ENCODE assay signal across 27 cellular contexts in genomic region chr11:58134151-58134550, GRCh38. TPM values are rescaled to one million over a fixed set of nuclear protein-coding genes. Genes with fewer than 3 reads are reported as not detected.
"Had no signal": no experiment of that assay in that cellular context is flagged by ENCODE, and none has a peak within 500 bp of the region (broad histone marks: within the 10 kb centered on the region; RNA-seq: fewer than 3 reads in every experiment).

No MANE protein-coding gene starts in this region.

- H3K4me1 Mint-ChIP-seq: activated CD4-positive, alpha-beta T cell treated with anti-CD3 and anti-CD28 coated beads, Interleukin-2, amount 10 ng/mL, durations not matched to agents 7 days and 5 days; central memory CD8-positive, alpha-beta T cell; naive B cell; neural crest cell had no signal

- H3K27ac ChIP-seq: ascending aorta, colonic mucosa, epithelial cell of prostate, hepatocyte, psoas muscle, skin epidermis, testis, upper lobe of left lung had no signal

- H3K4me1 ChIP-seq: ascending aorta, colonic mucosa, psoas muscle, testis, upper lobe of left lung had no signal

- H3K4me3 ChIP-seq: ascending aorta, colonic mucosa, hepatocyte, psoas muscle, skin epidermis, testis, upper lobe of left lung had no signal

- H3K36me3 ChIP-seq: ascending aorta, colonic mucosa, upper lobe of left lung had no signal

- H3K27me3 Mint-ChIP-seq: activated CD4-positive, alpha-beta T cell treated with anti-CD3 and anti-CD28 coated beads, Interleukin-2, amount 10 ng/mL, durations not matched to agents 7 days and 5 days; activated T-cell treated with anti-CD3 and anti-CD28 coated beads, Interleukin-2, amount 50 U/mL, for 24 hours had no signal

- H3K36me3 Mint-ChIP-seq: naive B cell had no signal

- ATAC-seq: activated CD4-positive, CD25-positive, alpha-beta regulatory T cell treated with anti-CD3 and anti-CD28 coated beads, Interleukin-2, amount 50 U/mL, for 24 hours; activated CD8-positive, alpha-beta T cell treated with anti-CD3 and anti-CD28 coated beads, Interleukin-2, amount 10 ng/mL, durations not matched to agents 7 days and 5 days; psoas muscle; right cardiac atrium had no signal

- DNase-seq: activated CD4-positive, alpha-beta T cell treated with anti-CD3 and anti-CD28 coated beads, Interleukin-2, amount 10 ng/mL, durations not matched to agents 7 days and 5 days; activated CD8-positive, alpha-beta T cell treated with anti-CD3 and anti-CD28 coated beads, Interleukin-2, amount 10 ng/mL, durations not matched to agents 7 days and 5 days; activated naive CD4-positive, alpha-beta T cell treated with Interleukin-2 at 50 U/mL for 16 hours; activated T-cell treated with anti-CD3 and anti-CD28 coated beads, Interleukin-2, amount 50 U/mL, for 24 hours; colonic mucosa; islet precursor cell; left colon; naive B cell; psoas muscle; right cardiac atrium; stimulated activated CD4-positive, alpha-beta T cell treated with anti-CD3 and anti-CD28 coated beads, Interleukin-15, amount 100 ng/mL, for 24 hours; stimulated activated CD4-positive, alpha-beta T cell treated with anti-CD3 and anti-CD28 coated beads, Interleukin-4, amount 100 ng/mL, for 1 hour; T1000; testis; upper lobe of left lung had no signal

- H2AFZ ChIP-seq: hepatocyte had no signal

- H3K27me3 ChIP-seq: ascending aorta, colonic mucosa, hepatocyte, testis, upper lobe of left lung had no signal

- H3K4me2 ChIP-seq: hepatocyte had no signal

- H3K9me3 Mint-ChIP-seq: activated CD4-positive, alpha-beta T cell treated with anti-CD3 and anti-CD28 coated beads, Interleukin-2, amount 10 ng/mL, durations not matched to agents 7 days and 5 days; activated T-cell treated with anti-CD3 and anti-CD28 coated beads, Interleukin-2, amount 50 U/mL, for 24 hours; activated T-helper 2 cell treated with anti-CD3 and anti-CD28 coated beads, Interferon-gamma antibody, Interleukin-2, Interleukin-4, amounts not matched to agents 10 μg/mL and 5 μg/mL and 100 μg/mL, durations not matched to agents 14 hours and 24 hours and 36 hours; central memory CD8-positive, alpha-beta T cell; endodermal cell; neural crest cell had no signal

- H3K79me2 ChIP-seq: hepatocyte had no signal

- H3K4me3 Mint-ChIP-seq: activated CD4-positive, alpha-beta T cell treated with anti-CD3 and anti-CD28 coated beads, Interleukin-2, amount 10 ng/mL, durations not matched to agents 7 days and 5 days; activated CD8-positive, alpha-beta T cell treated with anti-CD3 and anti-CD28 coated beads, Interleukin-2, amount 10 ng/mL, durations not matched to agents 7 days and 5 days; activated T-cell treated with anti-CD3 and anti-CD28 coated beads, Interleukin-2, amount 50 U/mL, for 24 hours; central memory CD8-positive, alpha-beta T cell; endodermal cell; naive B cell; neural crest cell had no signal

- H3K27ac Mint-ChIP-seq: activated CD4-positive, alpha-beta T cell treated with anti-CD3 and anti-CD28 coated beads, Interleukin-2, amount 10 ng/mL, durations not matched to agents 7 days and 5 days; activated CD8-positive, alpha-beta T cell treated with anti-CD3 and anti-CD28 coated beads, Interleukin-2, amount 10 ng/mL, durations not matched to agents 7 days and 5 days; activated T-cell treated with anti-CD3 and anti-CD28 coated beads, Interleukin-2, amount 50 U/mL, for 24 hours; activated T-helper 2 cell treated with anti-CD3 and anti-CD28 coated beads, Interferon-gamma antibody, Interleukin-2, Interleukin-4, amounts not matched to agents 10 μg/mL and 5 μg/mL and 100 μg/mL, durations not matched to agents 14 hours and 24 hours and 36 hours; endodermal cell; naive B cell had no signal

- H3K9me3 ChIP-seq: ascending aorta, colonic mucosa, psoas muscle, testis, upper lobe of left lung had no signal

RNA-seq across cellular contexts. Expression of gene OR9I1, which starts 8.8 kb away (rescaled TPM):
- total RNA-seq: activated CD4-positive, alpha-beta T cell treated with anti-CD3 and anti-CD28 coated beads, Interleukin-2, amount 10 ng/mL, durations not matched to agents 7 days and 5 days; activated CD8-positive, alpha-beta T cell treated with anti-CD3 and anti-CD28 coated beads, Interleukin-2, amount 10 ng/mL, durations not matched to agents 7 days and 5 days; activated T-helper 2 cell treated with anti-CD3 and anti-CD28 coated beads, Interferon-gamma antibody, Interleukin-2, Interleukin-4, amounts not matched to agents 10 μg/mL and 5 μg/mL and 100 μg/mL, durations not matched to agents 14 hours and 24 hours and 36 hours; ascending aorta; colonic mucosa; endodermal cell; hepatocyte; left colon; lung microvascular endothelial cell; neural crest cell; osteocyte; psoas muscle; right cardiac atrium; T-helper 1 cell treated with Interleukin-12 subunit alpha and Interleukin-12 subunit beta and Interleukin-4 antibody, amounts not matched to agents 30 ng/mL and 1 ng/mL, for 36 hours; testis; upper lobe of left lung had no signal
- polyA plus RNA-seq: hepatocyte, psoas muscle, right cardiac atrium had no signal

RNA-seq across cellular contexts. Expression of gene OR9Q2, which starts 54.7 kb away (rescaled TPM):
- total RNA-seq: activated CD4-positive, alpha-beta T cell treated with anti-CD3 and anti-CD28 coated beads, Interleukin-2, amount 10 ng/mL, durations not matched to agents 7 days and 5 days; activated CD8-positive, alpha-beta T cell treated with anti-CD3 and anti-CD28 coated beads, Interleukin-2, amount 10 ng/mL, durations not matched to agents 7 days and 5 days; activated T-helper 2 cell treated with anti-CD3 and anti-CD28 coated beads, Interferon-gamma antibody, Interleukin-2, Interleukin-4, amounts not matched to agents 10 μg/mL and 5 μg/mL and 100 μg/mL, durations not matched to agents 14 hours and 24 hours and 36 hours; ascending aorta; colonic mucosa; endodermal cell; hepatocyte; left colon; lung microvascular endothelial cell; neural crest cell; osteocyte; psoas muscle; right cardiac atrium; T-helper 1 cell treated with Interleukin-12 subunit alpha and Interleukin-12 subunit beta and Interleukin-4 antibody, amounts not matched to agents 30 ng/mL and 1 ng/mL, for 36 hours; upper lobe of left lung had no signal
- polyA plus RNA-seq: hepatocyte, psoas muscle, right cardiac atrium had no signal
